In the genomic region with DNA sequence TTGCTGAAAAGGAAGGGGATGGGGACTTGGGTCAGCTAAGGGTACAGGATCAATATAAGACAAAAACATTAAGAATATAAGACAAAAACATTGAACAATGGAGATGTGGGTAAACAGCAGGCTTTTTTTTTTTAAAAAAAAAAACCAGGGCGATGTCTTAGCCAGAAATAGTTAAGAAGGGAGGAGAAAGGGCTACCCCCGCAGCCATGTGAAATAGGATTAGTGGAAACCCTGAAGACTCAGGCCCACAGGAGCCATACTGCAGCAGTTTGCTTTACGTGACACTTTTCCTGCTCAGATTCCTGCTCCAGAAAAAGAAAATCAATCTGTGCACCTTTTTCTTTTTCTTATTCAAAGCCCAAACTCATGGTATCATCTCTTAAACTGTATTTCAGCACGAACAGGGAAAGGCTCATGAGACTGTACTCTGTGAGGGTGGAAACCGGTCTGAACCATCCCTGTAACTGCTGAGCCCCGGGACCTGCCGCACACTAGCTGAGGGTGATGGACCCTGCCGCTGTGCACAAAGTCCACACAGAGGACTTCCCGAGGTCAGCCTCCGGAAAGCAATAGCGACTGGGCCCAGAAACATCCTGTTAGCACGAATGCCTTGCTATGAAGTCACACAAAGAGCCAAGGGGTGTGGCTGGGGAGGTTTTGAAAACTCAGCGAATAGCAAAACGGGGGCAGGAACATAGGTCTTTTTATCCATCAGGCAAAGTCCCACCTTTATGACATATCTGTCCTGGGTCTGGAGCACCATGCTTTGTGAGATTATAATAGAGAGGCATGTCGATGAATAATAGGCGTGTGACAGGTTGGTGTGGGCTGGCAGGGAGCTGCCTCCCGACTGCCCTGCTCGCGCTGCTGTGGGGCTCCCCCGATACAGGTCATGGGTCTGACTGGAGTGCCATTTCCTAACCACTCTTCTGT, we compare ENCODE assay signal across 10 cellular contexts. TPM values are rescaled to one million over a fixed set of nuclear protein-coding genes. Genes with fewer than 3 reads are reported as not detected.
DNase-seq lines count a peak whose midpoint lies in the region; ATAC-seq and TF ChIP-seq lines count a peak whose summit lies in the region.
"Had no signal": no experiment of that assay in that cellular context is flagged by ENCODE, and none has a peak within 500 bp of the region (broad histone marks: within the 10 kb centered on the region; RNA-seq: fewer than 3 reads in every experiment).

No MANE protein-coding gene starts in this region.

- H3K4me1 Mint-ChIP-seq in stimulated activated memory B cell treated with anti-CD40 and anti-IgM and Interleukin-4, amounts not matched to agents 10 μg/mL and 1 μg/mL and 100 μg/mL, for 72 hours, result peaks cover 88% of the 10 kb centered on the region

- H3K36me3 ChIP-seq in SJCRH30 (no peaks in the 10 kb centered on the region), mammary epithelial cell (ENCODE audit: insufficient read depth, low read length) (no peaks in the 10 kb centered on the region)
- H3K36me3 ChIP-seq: adrenal gland had no signal

- peak overlapping the region; percentile 26 for H3K9ac ChIP-seq in mammary epithelial cell (ENCODE audit: insufficient read depth, low read length)

- H2AFZ ChIP-seq in mammary epithelial cell (ENCODE audit: low read depth, low read length), result peak overlapping the region; percentile 70

- DNase-seq in DMS 273 (lab: John Stamatoyannopoulos, UW; ENCODE audit: unreplicated experiment), result peak; percentile 36
- no peak for DNase-seq in DMS 273 treated with DMSO at 0.1 percent for 48 hours (lab: John Stamatoyannopoulos, UW)
- DNase-seq in SJCRH30, result peak; percentile 56 to 61
- DNase-seq in mammary epithelial cell, result no peak
- no peak for DNase-seq in NCI-H2029 treated with DMSO at 0.1 percent for 48 hours (lab: John Stamatoyannopoulos, UW)

- peak overlapping the region; percentile 64 for H3K27ac ChIP-seq in SJCRH30
- H3K27ac ChIP-seq in mammary epithelial cell (ENCODE audit: insufficient read depth, low read depth, low read length), result peak overlapping the region; percentile 20
- peak overlapping the region; percentile 46 for H3K27ac ChIP-seq in layer of hippocampus (ENCODE audit: low read depth, low read length)
- H3K27ac ChIP-seq: 22Rv1 had no signal

- CTCF ChIA-PET in mammary epithelial cell (lab: Charles Lee; ENCODE audit: low non-redundant PET), result no interaction called here

- TF ChIP-seq CTCF in mammary epithelial cell (conservative IDR thresholded peaks at IDR 0.05 in 1 of 2, IDR thresholded peaks at IDR 0.05 in 1 of 2; ENCODE audit: extremely low read depth in 1 of 2, insufficient read depth in 1 of 2, low read depth in 1 of 2, low read length in 2 of 2), result no peak

- peak overlapping the region; percentile 72 for H3K4me2 ChIP-seq in mammary epithelial cell (ENCODE audit: insufficient read depth, low read depth, low read length)

- intact Hi-C loops in mammary epithelial cell (cut with micrococcal nuclease), result no loop called here

- H3K79me2 ChIP-seq in mammary epithelial cell (ENCODE audit: insufficient read depth, low read length), result no peaks in the 10 kb centered on the region

- H3K27me3 ChIP-seq in SJCRH30 (no peaks in the 10 kb centered on the region), mammary epithelial cell (ENCODE audit: insufficient read depth, low read length) (no peaks in the 10 kb centered on the region), layer of hippocampus (ENCODE audit: control insufficient read depth, insufficient read depth, low read length) (no peaks in the 10 kb centered on the region)
- H3K27me3 ChIP-seq: adrenal gland had no signal

- dilution Hi-C loops in mammary epithelial cell (cut with HindIII; ENCODE audit: low sequenced_read_pairs), result no loop called here

- H3K4me1 ChIP-seq in SJCRH30 (peaks cover 40% of the 10 kb centered on the region), mammary epithelial cell (ENCODE audit: insufficient read depth, low read length) (peaks cover 13% of the 10 kb centered on the region)

- in situ Hi-C loops in mammary epithelial cell (cut with MboI; ENCODE audit: low sequenced_read_pairs in 2 of 2), result no loop called here

- H3K9me3 ChIP-seq in SJCRH30 (replicated peaks) (no peaks in the 10 kb centered on the region), mammary epithelial cell (replicated peaks; ENCODE audit: insufficient read depth, low read length) (no peaks in the 10 kb centered on the region)
- H3K9me3 ChIP-seq: adrenal gland had no signal

- no peaks in the 10 kb centered on the region for H3K27me3 Mint-ChIP-seq in stimulated activated memory B cell treated with anti-CD40 and anti-IgM and Interleukin-4, amounts not matched to agents 10 μg/mL and 1 μg/mL and 100 μg/mL, for 72 hours

- H4K20me1 ChIP-seq in mammary epithelial cell (ENCODE audit: insufficient read depth, low read length), result no peaks in the 10 kb centered on the region

- H3K36me3 Mint-ChIP-seq in stimulated activated memory B cell treated with anti-CD40 and anti-IgM and Interleukin-4, amounts not matched to agents 10 μg/mL and 1 μg/mL and 100 μg/mL, for 72 hours, result no peaks in the 10 kb centered on the region

- no TSS peak for BruUV-seq in mammary epithelial cell (replicated peaks; lab: Mats Ljungman, UMichigan)

- peak overlapping the region; percentile 76 for H3K27ac Mint-ChIP-seq in stimulated activated memory B cell treated with anti-CD40 and anti-IgM and Interleukin-4, amounts not matched to agents 10 μg/mL and 1 μg/mL and 100 μg/mL, for 72 hours

- WGBS in mammary epithelial cell (ENCODE audit: low coverage, missing lambda C conversion rate), result 60% methylated on average over 20 of the region's 20 CpGs

- no peaks in the 10 kb centered on the region for H3K9me3 Mint-ChIP-seq in stimulated activated memory B cell treated with anti-CD40 and anti-IgM and Interleukin-4, amounts not matched to agents 10 μg/mL and 1 μg/mL and 100 μg/mL, for 72 hours

- peak; percentile 42 for ATAC-seq in stimulated activated memory B cell treated with anti-CD40 and anti-IgM and Interleukin-4, amounts not matched to agents 10 μg/mL and 1 μg/mL and 100 μg/mL, for 72 hours
- no peak for ATAC-seq in HG02571 (IDR thresholded peaks at IDR 0.05; ENCODE audit: unreplicated experiment)

- H3K4me3 Mint-ChIP-seq in stimulated activated memory B cell treated with anti-CD40 and anti-IgM and Interleukin-4, amounts not matched to agents 10 μg/mL and 1 μg/mL and 100 μg/mL, for 72 hours, result peak overlapping the region; percentile 56

- H3K4me3 ChIP-seq in SJCRH30 (peak overlapping the region; percentile 50), mammary epithelial cell (replicated peaks in 1 of 3; ENCODE audit: insufficient read depth in 1 of 3, low read depth in 2 of 3, low read length in 3 of 3) (peak overlapping the region in 2 of 3 experiments; percentile 48 to 58)

RNA-seq across cellular contexts. Expression of gene CDK5R1, which starts 33.2 kb away (rescaled TPM):
- 3.6 and 4.7 TPM in 2 replicates for total RNA-seq in SJCRH30 (2014; rRNA removed; shearing (Covaris generic))
- 1 to 10 TPM; 1.7 to 4.9 TPM for total RNA-seq in mammary epithelial cell
- 2.6 TPM for polyA plus RNA-seq in mammary epithelial cell
- polyA minus RNA-seq in mammary epithelial cell, result 10.1 TPM

Comparison
In these comparisons a context has a peak if more than half of its experiments do, and no peak if none do; other contexts are left out.
1. DNase-seq: peak in DMS 273 (single experiment) and SJCRH30 (2 of 2); none in DMS 273 treated with DMSO at 0.1 percent for 48 hours (single experiment), mammary epithelial cell (single experiment) and NCI-H2029 treated with DMSO at 0.1 percent for 48 hours (single experiment).
2. Peak in every context shown above with its lines, with median percentiles within 50 percentile points of each other: H3K27ac ChIP-seq.